Comparison of ENCODE assay signal across 16 cellular contexts in genomic region chr3:149016242-149016641, GRCh38. TPM values are rescaled to one million over a fixed set of nuclear protein-coding genes. Genes with fewer than 3 reads are reported as not detected.
DNase-seq lines count a peak whose midpoint lies in the region; ATAC-seq and TF ChIP-seq lines count a peak whose summit lies in the region.
"Had no signal": no experiment of that assay in that cellular context is flagged by ENCODE, and none has a peak within 500 bp of the region (broad histone marks: within the 10 kb centered on the region; RNA-seq: fewer than 3 reads in every experiment).

No MANE protein-coding gene starts in this region.

- no peak for TF ChIP-seq CTCF in coronary artery (IDR thresholded peaks at IDR 0.05)
- no peak for TF ChIP-seq CTCF in neutrophil (IDR thresholded peaks at IDR 0.05)

- intact Hi-C loops in CD4-positive, alpha-beta memory T cell (cut with micrococcal nuclease) = no loop called here

- no peak overlapping the region for H3K27ac ChIP-seq in CD4-positive, alpha-beta memory T cell (ENCODE audit: low read depth, low read length)
- H3K27ac ChIP-seq in GM23248 (peak overlapping the region; percentile 78), coronary artery (peak overlapping the region; percentile 44 to 86), neutrophil (peak overlapping the region; percentile 50)
- H3K27ac ChIP-seq: BLaER1 treated with 17β-estradiol and CSF1 and Interleukin-3, amounts not matched to agents 10 nM and 100 nM; PC-9 had no signal

- no peaks in the 10 kb centered on the region for H3K27me3 ChIP-seq in CD4-positive, alpha-beta memory T cell (ENCODE audit: insufficient read depth, low read length)
- H3K27me3 ChIP-seq in GM23248 (replicated peaks; ENCODE audit: insufficient read depth) = no peaks in the 10 kb centered on the region
- no peaks in the 10 kb centered on the region for H3K27me3 ChIP-seq in neutrophil
- H3K27me3 ChIP-seq: adrenal gland; BLaER1 treated with 17β-estradiol and CSF1 and Interleukin-3, amounts not matched to agents 10 nM and 100 nM; upper lobe of left lung had no signal

- H2AFZ ChIP-seq in GM23248 = no peak overlapping the region
- H2AFZ ChIP-seq: PC-9 had no signal

- no peak for ATAC-seq in activated CD4-positive, CD25-positive, alpha-beta regulatory T cell treated with anti-CD3 and anti-CD28 coated beads, Interleukin-2, amount 50 U/mL, for 24 hours

- POLR2A ChIA-PET in CD4-positive, alpha-beta memory T cell (lab: Charles Lee; ENCODE audit: partially characterized antibody) = interaction anchor here (1.0 kb wide), 1 partner anchor 25 kb away, joined by 3 read pairs; the partner anchor contains the start of gene GYG1

- peaks cover 3% of the 10 kb centered on the region for H3K36me3 ChIP-seq in CD4-positive, alpha-beta memory T cell (ENCODE audit: insufficient read depth, low read length)
- peaks cover 27% of the 10 kb centered on the region for H3K36me3 ChIP-seq in GM23248 (ENCODE audit: low read depth)
- H3K36me3 ChIP-seq in neutrophil = peaks cover 90% of the 10 kb centered on the region

- H3F3A ChIP-seq in GM23248 (ENCODE audit: insufficient read depth) = peaks cover 50% of the 10 kb centered on the region

- CTCF ChIA-PET in CD4-positive, alpha-beta memory T cell (lab: Charles Lee; ENCODE audit: partially characterized antibody) = no interaction called here

- H3K4me2 ChIP-seq in GM23248 (ENCODE audit: unreplicated experiment) = peak overlapping the region; percentile 43
- H3K4me2 ChIP-seq: BLaER1 treated with 17β-estradiol and CSF1 and Interleukin-3, amounts not matched to agents 10 nM and 100 nM; PC-9 had no signal

- WGBS in GM23248 (ENCODE audit: low coverage in 1 of 2, low lambda C conversion rate in 2 of 2, missing lambda C conversion rate in 2 of 2), 2 experiments = 92 to 100% methylated on average over 1 to 2 of the region's 2 CpGs

- no peaks in the 10 kb centered on the region for H3K9me2 ChIP-seq in GM23248 (ENCODE audit: insufficient read depth)

- H3K9me3 Mint-ChIP-seq in CD4-positive, alpha-beta memory T cell = no peaks in the 10 kb centered on the region

- peaks cover 39 to 54% of the 10 kb centered on the region in 2 donors for H3K36me3 Mint-ChIP-seq in CD4-positive, alpha-beta memory T cell

- H3K4me3 Mint-ChIP-seq in CD4-positive, alpha-beta memory T cell = no peak overlapping the region

- DNase-seq in CD4-positive, alpha-beta memory T cell = no peak
- DNase-seq in GM23248 (no peak), coronary artery (ENCODE audit: low spot score) (no peak), NCI-H146 treated with DMSO at 0.1 percent for 48 hours (lab: John Stamatoyannopoulos, UW; ENCODE audit: unreplicated experiment) (no peak), T-helper 2 cell (no peak)
- no peak for DNase-seq in activated CD4-positive, alpha-beta T cell treated with anti-CD3 and anti-CD28 coated beads for 4 hours
- DNase-seq: activated CD4-positive, alpha-beta T cell treated with anti-CD3 and anti-CD28 coated beads, Interleukin-2, amount 50 U/mL, for 4 hours; adrenal gland; NCI-H1048; nucleus accumbens; PC-9 had no signal

- peak overlapping the region in 5 of 7 donors; percentile 19 to 31 (median 24) for H3K27ac Mint-ChIP-seq in CD4-positive, alpha-beta memory T cell

- no peaks in the 10 kb centered on the region for H3K4me1 ChIP-seq in CD4-positive, alpha-beta memory T cell (ENCODE audit: insufficient read depth, low read length)
- H3K4me1 ChIP-seq in GM23248 (ENCODE audit: insufficient read depth) (peaks cover 60% of the 10 kb centered on the region), neutrophil (ENCODE audit: control insufficient read depth in 1 of 2, insufficient read depth in 1 of 2, low read depth in 1 of 2, low read length in 1 of 2) (no peaks in the 10 kb centered on the region)
- H3K4me1 ChIP-seq: BLaER1 treated with 17β-estradiol and CSF1 and Interleukin-3, amounts not matched to agents 10 nM and 100 nM had no signal

- in situ Hi-C loops in GM23248 (cut with MboI) = no loop called here

- H3K79me2 ChIP-seq in GM23248 (ENCODE audit: insufficient read depth) = no peaks in the 10 kb centered on the region

- no peak overlapping the region for H3K4me3 ChIP-seq in CD4-positive, alpha-beta memory T cell (ENCODE audit: low read length in 2 of 2)
- no peak overlapping the region for H3K4me3 ChIP-seq in GM23248
- H3K4me3 ChIP-seq in coronary artery = no peak overlapping the region
- no peak overlapping the region for H3K4me3 ChIP-seq in neutrophil (ENCODE audit: low read depth in 1 of 2, low read length in 1 of 2)
- H3K4me3 ChIP-seq: adrenal gland; BLaER1 treated with 17β-estradiol and CSF1 and Interleukin-3, amounts not matched to agents 10 nM and 100 nM; PC-9; skin epidermis; upper lobe of left lung had no signal

- no peaks in the 10 kb centered on the region for H4K20me1 ChIP-seq in GM23248 (ENCODE audit: insufficient read depth)

- H3K9me3 ChIP-seq in CD4-positive, alpha-beta memory T cell (ENCODE audit: control insufficient read depth in 1 of 2, low read length in 2 of 2) = no peaks in the 10 kb centered on the region
- H3K9me3 ChIP-seq in GM23248 (ENCODE audit: low read depth) (no peaks in the 10 kb centered on the region), neutrophil (no peaks in the 10 kb centered on the region)
- H3K9me3 ChIP-seq: adrenal gland; BLaER1 treated with 17β-estradiol and CSF1 and Interleukin-3, amounts not matched to agents 10 nM and 100 nM; upper lobe of left lung had no signal

- H3K9ac ChIP-seq in GM23248 = peak overlapping the region; percentile 19; the same call in 1 of the 2 replicates
- H3K9ac ChIP-seq: BLaER1 treated with 17β-estradiol and CSF1 and Interleukin-3, amounts not matched to agents 10 nM and 100 nM had no signal

- no peaks in the 10 kb centered on the region for H3K27me3 Mint-ChIP-seq in CD4-positive, alpha-beta memory T cell

- H3K4me1 Mint-ChIP-seq in CD4-positive, alpha-beta memory T cell = peaks cover 16 to 47% (median 32%) of the 10 kb centered on the region in 4 donors

RNA-seq across cellular contexts. Expression of gene GYG1, which starts 24.9 kb away (rescaled TPM):
- total RNA-seq in CD4-positive, alpha-beta memory T cell = 10 to 100 TPM; 20.9 to 24.1 TPM
- polyA plus RNA-seq in CD4-positive, alpha-beta memory T cell = 10 to 100 TPM; 34.4 to 54.9 TPM
- total RNA-seq in GM23248 (2014; rRNA removed; shearing (Covaris generic)) = 26.2 and 39.2 TPM in 2 replicates
- 57.2 and 58.1 TPM in 2 replicates for polyA plus RNA-seq in GM23248 (2016; fragmentation: Nextera tagmentation; extraction: Ambion mirVana)
